In genomic region chr14:64540208-64541202, GRCh38 we compare ENCODE assay signal across 8 cellular contexts. TPM values are rescaled to one million over a fixed set of nuclear protein-coding genes. Genes with fewer than 3 reads are reported as not detected.
DNase-seq lines count a peak whose midpoint lies in the region; ATAC-seq and TF ChIP-seq lines count a peak whose summit lies in the region.

Gene HSPA2, plus strand, starts transcription at chr14:64540741. Its CDS starts 109 bp downstream, at chr14:64540850.

- H3K9me3 ChIP-seq in stomach smooth muscle (ENCODE audit: control insufficient read depth in 2 of 2, low read length in 2 of 2), result no peaks in the 10 kb centered on the region

- DNase-seq in DMS 273 (lab: John Stamatoyannopoulos, UW; ENCODE audit: unreplicated experiment) (peak; percentile 100), foreskin keratinocyte (peak; percentile 98 to 99), neural crest cell (ENCODE audit: low read depth, low spot score) (peak; percentile 93)
- DNase-seq in activated gamma-delta T cell treated with anti-CD3 and anti-CD28 coated beads, Interleukin-2, amount 50 U/mL, for 16 hours (ENCODE audit: low read depth), result peak; percentile 92

- no peaks in the 10 kb centered on the region for H3K36me3 ChIP-seq in stomach smooth muscle (ENCODE audit: control insufficient read depth in 2 of 2, insufficient read depth in 2 of 2, low read length in 2 of 2)

- H3K9ac ChIP-seq in stomach smooth muscle (ENCODE audit: low read length in 2 of 2), result peak within 1 kb of the TSS; percentile 62 to 79

- H3K4me3 ChIP-seq in stomach smooth muscle (ENCODE audit: low read length in 2 of 2), result peak within 1 kb of the TSS; percentile 81

- TF ChIP-seq POLR2A in Raji (IDR thresholded peaks at IDR 0.05; ENCODE audit: insufficient read depth, low read depth, low read length), result peak; percentile 40

- H3K4me1 Mint-ChIP-seq in IgD-negative memory B cell, result peaks cover 12 to 17% (median 17%) of the 10 kb centered on the region in 3 donors
- peaks cover 12% of the 10 kb centered on the region for H3K4me1 Mint-ChIP-seq in neural crest cell

- H3K27me3 Mint-ChIP-seq in IgD-negative memory B cell (peaks cover 11% of the 10 kb centered on the region), neural crest cell (ENCODE audit: low read depth) (peaks cover 11% of the 10 kb centered on the region)

- H3K27me3 ChIP-seq in foreskin keratinocyte (no peaks in the 10 kb centered on the region), stomach smooth muscle (ENCODE audit: control insufficient read depth in 1 of 2, insufficient read depth in 2 of 2, low read length in 2 of 2) (no peaks in the 10 kb centered on the region)

- H3K9me3 Mint-ChIP-seq in IgD-negative memory B cell, result peaks cover 0 to 2% (median 0%) of the 10 kb centered on the region in 3 donors
- H3K9me3 Mint-ChIP-seq in neural crest cell, result peaks cover 8% of the 10 kb centered on the region

- peaks cover 7% of the 10 kb centered on the region for H3K4me1 ChIP-seq in foreskin keratinocyte
- H3K4me1 ChIP-seq in stomach smooth muscle (ENCODE audit: control insufficient read depth, insufficient read depth, low read length), result peaks cover 18% of the 10 kb centered on the region

- H3K4me3 Mint-ChIP-seq in IgD-negative memory B cell, result peak within 1 kb of the TSS; percentile 90 to 99 (median 97)
- peak within 1 kb of the TSS; percentile 97 for H3K4me3 Mint-ChIP-seq in neural crest cell

- H3K36me3 Mint-ChIP-seq in IgD-negative memory B cell (no peaks in the 10 kb centered on the region), neural crest cell (ENCODE audit: low read depth) (peaks cover 6% of the 10 kb centered on the region)

- H3K27ac ChIP-seq in foreskin keratinocyte (peak within 1 kb of the TSS; percentile 75), stomach smooth muscle (ENCODE audit: low read length) (peak within 1 kb of the TSS; percentile 84)

- H3K27ac Mint-ChIP-seq in IgD-negative memory B cell, result peak within 1 kb of the TSS; percentile 75 to 96 (median 92)
- H3K27ac Mint-ChIP-seq in neural crest cell (ENCODE audit: unreplicated experiment), result peak within 1 kb of the TSS; percentile 99

- ATAC-seq in GM21528 (IDR thresholded peaks at IDR 0.05; ENCODE audit: low FRiP score, unreplicated experiment), result peak; percentile 94
- ATAC-seq in foreskin keratinocyte, result peak; percentile 92

- TF ChIP-seq CTCF in foreskin keratinocyte (conservative IDR thresholded peaks at IDR 0.05) (peak; percentile 100), neural crest cell (conservative IDR thresholded peaks at IDR 0.05) (peak; percentile 71)

RNA-seq across cellular contexts. Expression of gene HSPA2, which starts in this region (rescaled TPM):
- polyA plus RNA-seq in IgD-negative memory B cell (0.26 TPM), foreskin keratinocyte (13.6 and 22.1 TPM in 2 replicates)
- total RNA-seq in foreskin keratinocyte (23.1 and 33.2 TPM in 2 replicates), neural crest cell (2.6 and 2.7 TPM in 2 replicates)

Comparison
In these comparisons a context has a peak if more than half of its experiments do, and no peak if none do; other contexts are left out.
1. Peak in every context shown above with its lines: DNase-seq, ATAC-seq, H3K4me3 ChIP-seq and H3K27ac ChIP-seq.
2. RNA of gene HSPA2 (polyA plus RNA-seq): 13.6 to 22.1 TPM in foreskin keratinocyte; 0.26 TPM in IgD-negative memory B cell (single experiment); every median in the first group is over 10 times any median in the second.